23 cellular contexts compared by ENCODE assay signal in genomic region chr3:176587089-176587488, GRCh38.
DNase-seq lines count a peak whose midpoint lies in the region; ATAC-seq and TF ChIP-seq lines count a peak whose summit lies in the region.
"Had no signal": no experiment of that assay in that cellular context is flagged by ENCODE, and none has a peak within 500 bp of the region (broad histone marks: within the 10 kb centered on the region; RNA-seq: fewer than 3 reads in every experiment).

No MANE protein-coding gene starts in this region.

- peak; percentile 17 for DNase-seq in GM12865 (ENCODE audit: low read depth)
- no peak for DNase-seq in activated naive CD4-positive, alpha-beta T cell (lab: John Stamatoyannopoulos, UW)
- no peak for DNase-seq in CD1c-positive myeloid dendritic cell (ENCODE audit: extremely low spot score)
- no peak for DNase-seq in glomerular visceral epithelial cell (ENCODE audit: extremely low spot score)
- no peak for DNase-seq in activated naive CD4-positive, alpha-beta T cell treated with anti-CD3 and anti-CD28 coated beads, Interleukin-2, amount 50 U/mL, for 72 hours (ENCODE audit: low spot score in 2 of 2)
- DNase-seq: 8988T; activated CD4-positive, alpha-beta T cell treated with anti-CD3 and anti-CD28 coated beads, Interleukin-2, amount 50 U/mL, for 1 hour; activated naive CD8-positive, alpha-beta T cell treated with anti-CD3 and anti-CD28 coated beads for 36 hours; body of pancreas; DMS79; islet precursor cell; NCI-H1436; NCI-H510A treated with DMSO at 0.1 percent for 48 hours; psoas muscle; T-helper 17 cell; upper lobe of left lung had no signal

- no peak for TF ChIP-seq CTCF in GM12865 (IDR thresholded peaks at IDR 0.05; ENCODE audit: insufficient read depth, low read depth, low read length, missing control alignments)

- H3K36me3 Mint-ChIP-seq in activated naive CD4-positive, alpha-beta T cell treated with anti-CD3 and anti-CD28 coated beads, Interleukin-2, amount 50 U/mL, for 72 hours: no peaks in the 10 kb centered on the region
- H3K36me3 Mint-ChIP-seq: activated naive CD8-positive, alpha-beta T cell treated with anti-CD3 and anti-CD28 coated beads for 36 hours had no signal

- ATAC-seq in GM19035 (IDR thresholded peaks at IDR 0.05; ENCODE audit: unreplicated experiment) (peak; percentile 66), HG02763 (IDR thresholded peaks at IDR 0.05; ENCODE audit: unreplicated experiment) (peak; percentile 80), HG03432 (IDR thresholded peaks at IDR 0.05; ENCODE audit: unreplicated experiment) (peak; percentile 84)
- no peak for ATAC-seq in activated naive CD4-positive, alpha-beta T cell treated with anti-CD3 and anti-CD28 coated beads, Interleukin-2, amount 50 U/mL, for 72 hours
- ATAC-seq: body of pancreas, psoas muscle, T-helper 17 cell had no signal

- H3K27ac Mint-ChIP-seq in activated naive CD4-positive, alpha-beta T cell treated with anti-CD3 and anti-CD28 coated beads, Interleukin-2, amount 50 U/mL, for 72 hours: no peak overlapping the region
- H3K27ac Mint-ChIP-seq: activated naive CD8-positive, alpha-beta T cell treated with anti-CD3 and anti-CD28 coated beads for 36 hours; B cell; neural progenitor cell; T-helper 17 cell had no signal

- no peak overlapping the region for H3K4me3 ChIP-seq in GM12865 (ENCODE audit: low read depth, low read length)
- H3K4me3 ChIP-seq: body of pancreas, lung, neural progenitor cell, psoas muscle, SK-N-MC, upper lobe of left lung had no signal

- no peaks in the 10 kb centered on the region for H3K9me3 Mint-ChIP-seq in activated naive CD4-positive, alpha-beta T cell treated with anti-CD3 and anti-CD28 coated beads, Interleukin-2, amount 50 U/mL, for 72 hours
- H3K9me3 Mint-ChIP-seq: activated naive CD8-positive, alpha-beta T cell treated with anti-CD3 and anti-CD28 coated beads for 36 hours had no signal

Comparison
In these comparisons a context has a peak if more than half of its experiments do, and no peak if none do; other contexts are left out.
1. ATAC-seq: peak in GM19035 (single experiment), HG02763 (single experiment) and HG03432 (single experiment); none in activated naive CD4-positive, alpha-beta T cell treated with anti-CD3 and anti-CD28 coated beads, Interleukin-2, amount 50 U/mL, for 72 hours (0 of 2).